ENCODE assay signal across 8 cellular contexts in genomic region chr19:55160128-55160985, GRCh38. TPM values are rescaled to one million over a fixed set of nuclear protein-coding genes. Genes with fewer than 3 reads are reported as not detected.
DNase-seq lines count a peak whose midpoint lies in the region; ATAC-seq, FAIRE-seq and TF ChIP-seq lines count a peak whose summit lies in the region.

No MANE protein-coding gene starts in this region.

- peaks cover 7% of the 10 kb centered on the region for H3K4me1 Mint-ChIP-seq in activated T-cell treated with anti-CD3 and anti-CD28 coated beads, Interleukin-2, amount 50 U/mL, for 72 hours (ENCODE audit: low read depth)
- peaks cover 6% of the 10 kb centered on the region for H3K4me1 Mint-ChIP-seq in neural crest cell

- no peaks in the 10 kb centered on the region for H3K9me3 Mint-ChIP-seq in activated T-cell treated with anti-CD3 and anti-CD28 coated beads, Interleukin-2, amount 50 U/mL, for 72 hours
- H3K9me3 Mint-ChIP-seq in neural crest cell = no peaks in the 10 kb centered on the region

- FAIRE-seq in GM19239 (lab: Jason Lieb, UNC) = peak; percentile 89

- no peak overlapping the region for H3K4me3 ChIP-seq in MM.1S (ENCODE audit: low read length)
- no peak overlapping the region for H3K4me3 ChIP-seq in fibroblast of lung (replicated peaks in 1 of 4; ENCODE audit: control extremely low read depth in 1 of 4, insufficient read depth in 1 of 4, low read depth in 3 of 4, low read length in 4 of 4)

- TF ChIP-seq CTCF in MM.1S (IDR thresholded peaks at IDR 0.05; ENCODE audit: low read length) (peak; percentile 94), RWPE1 (conservative IDR thresholded peaks at IDR 0.05; ENCODE audit: low read depth) (peak; percentile 97), fibroblast of lung (conservative IDR thresholded peaks at IDR 0.05 in 1 of 2, IDR thresholded peaks at IDR 0.05 in 1 of 2; ENCODE audit: low read depth in 1 of 2, low read length in 2 of 2) (peak; percentile 70 to 80), neural crest cell (conservative IDR thresholded peaks at IDR 0.05) (peak; percentile 92)

- POLR2A ChIA-PET in RWPE1 (lab: Yijun Ruan, JAX; ENCODE audit: low non-redundant PET) = interaction anchor here (0.5 to 1.5 kb wide), 3 partner anchors 19 to 156 kb away, joined by 3 to 5 read pairs (median 3); no protein-coding TSS in a partner anchor

- no peaks in the 10 kb centered on the region for H3K9me2 ChIP-seq in MM.1S (replicated peaks; ENCODE audit: insufficient read depth, low read length)

- H3K4me1 ChIP-seq in MM.1S (ENCODE audit: low read length) (no peaks in the 10 kb centered on the region), fibroblast of lung (ENCODE audit: control insufficient read depth, extremely low read depth, insufficient read depth, low read length) (peaks cover 6% of the 10 kb centered on the region)

- H3K9me3 ChIP-seq in MM.1S (replicated peaks; ENCODE audit: insufficient read depth, low read length) (no peaks in the 10 kb centered on the region), fibroblast of lung (ENCODE audit: control insufficient read depth, insufficient read depth, low read depth, low read length) (no peaks in the 10 kb centered on the region)

- peak; percentile 85 for DNase-seq in ACHN
- peak; percentile 98 for DNase-seq in GM19239 (ENCODE audit: insufficient read length, low spot score)
- DNase-seq in MM.1S = peak; percentile 85
- DNase-seq in RWPE1 (ENCODE audit: low spot score) = peak; percentile 97
- peak; percentile 94 to 95 for DNase-seq in activated T-cell treated with anti-CD3 and anti-CD28 coated beads, Interleukin-2, amount 50 U/mL, for 72 hours
- peak; percentile 51 to 80 for DNase-seq in fibroblast of lung (ENCODE audit: low read depth in 2 of 2)
- DNase-seq in neural crest cell (ENCODE audit: low read depth, low spot score) = peak; percentile 87
- DNase-seq in stromal cell of bone marrow (ENCODE audit: low read depth) = peak; percentile 59

- H4K20me1 ChIP-seq in MM.1S (ENCODE audit: insufficient read depth, low read length) (no peaks in the 10 kb centered on the region), fibroblast of lung (ENCODE audit: control insufficient read depth, extremely low read depth, insufficient read depth, low read length) (no peaks in the 10 kb centered on the region)

- no peaks in the 10 kb centered on the region for H3F3A ChIP-seq in MM.1S (ENCODE audit: insufficient read depth, low read length)

- H3K79me2 ChIP-seq in MM.1S (ENCODE audit: low read length) (no peaks in the 10 kb centered on the region), fibroblast of lung (ENCODE audit: control insufficient read depth, insufficient read depth, low read length) (no peaks in the 10 kb centered on the region)

- H3K27me3 ChIP-seq in MM.1S (replicated peaks; ENCODE audit: insufficient read depth, low read length) (peaks cover 62% of the 10 kb centered on the region), fibroblast of lung (ENCODE audit: control insufficient read depth, insufficient read depth, low read length) (peaks cover 11% of the 10 kb centered on the region)

- H3K4me3 Mint-ChIP-seq in activated T-cell treated with anti-CD3 and anti-CD28 coated beads, Interleukin-2, amount 50 U/mL, for 72 hours = peak overlapping the region; percentile 46 to 48
- no peak overlapping the region for H3K4me3 Mint-ChIP-seq in neural crest cell

- in situ Hi-C loops in ACHN (cut with HindIII; ENCODE audit: low pct_ligation_motif_present, low pct_unique_long_range_greater_than_20kb, low sequenced_read_pairs) = no loop called here

- peak; percentile 95 to 96 for ATAC-seq in activated T-cell treated with anti-CD3 and anti-CD28 coated beads, Interleukin-2, amount 50 U/mL, for 72 hours (replicated peaks in 1 of 2)

- H2AFZ ChIP-seq in MM.1S (ENCODE audit: low read length) (no peak overlapping the region), fibroblast of lung (ENCODE audit: low read length) (no peak overlapping the region)

- H3K36me3 ChIP-seq in MM.1S (replicated peaks; ENCODE audit: insufficient read depth, low read length) (no peaks in the 10 kb centered on the region), fibroblast of lung (ENCODE audit: control insufficient read depth, insufficient read depth, low read length) (no peaks in the 10 kb centered on the region)

- H3K27ac ChIP-seq in MM.1S (ENCODE audit: low read length) (no peak overlapping the region), RWPE1 (peak overlapping the region; percentile 97), fibroblast of lung (ENCODE audit: insufficient read depth, low read length) (no peak overlapping the region)

- H3K9ac ChIP-seq in MM.1S (ENCODE audit: low read length) = no peak overlapping the region
- H3K9ac ChIP-seq in fibroblast of lung (ENCODE audit: insufficient read depth, low read length) = no peak overlapping the region

- H3K36me3 Mint-ChIP-seq in activated T-cell treated with anti-CD3 and anti-CD28 coated beads, Interleukin-2, amount 50 U/mL, for 72 hours (ENCODE audit: insufficient read depth in 2 of 2) = no peaks in the 10 kb centered on the region
- no peaks in the 10 kb centered on the region for H3K36me3 Mint-ChIP-seq in neural crest cell (ENCODE audit: low read depth)

- H3K4me2 ChIP-seq in MM.1S (ENCODE audit: low read depth, low read length) (no peak overlapping the region), fibroblast of lung (ENCODE audit: extremely low read depth, insufficient read depth, low read length) (no peak overlapping the region)

- peaks cover 42% of the 10 kb centered on the region for H3K27me3 Mint-ChIP-seq in activated T-cell treated with anti-CD3 and anti-CD28 coated beads, Interleukin-2, amount 50 U/mL, for 72 hours (ENCODE audit: low read depth)
- H3K27me3 Mint-ChIP-seq in neural crest cell (ENCODE audit: low read depth) = peaks cover 46% of the 10 kb centered on the region

- H3K27ac Mint-ChIP-seq in activated T-cell treated with anti-CD3 and anti-CD28 coated beads, Interleukin-2, amount 50 U/mL, for 72 hours = no peak overlapping the region
- no peak overlapping the region for H3K27ac Mint-ChIP-seq in neural crest cell (ENCODE audit: unreplicated experiment)

- CTCF ChIA-PET in RWPE1 (lab: Yijun Ruan, JAX) = interaction anchor here (0.5 to 3.6 kb wide), 16 partner anchors 9 to 867 kb away, joined by 3 to 31 read pairs (median 4); partner anchors contain the start of genes IL11 and SYT5

RNA-seq across cellular contexts. Expression of gene TNNI3, which starts 2.8 kb away (rescaled TPM):
- under 1 TPM in 1 of 2 donors, not detected in 1; 0.91 TPM for total RNA-seq in activated T-cell treated with anti-CD3 and anti-CD28 coated beads, Interleukin-2, amount 50 U/mL, for 72 hours
- total RNA-seq in fibroblast of lung = not detected in 2 replicates
- polyA plus RNA-seq in fibroblast of lung = not detected in 2 replicates
- not detected in 2 replicates for polyA plus RNA-seq in fibroblast of lung (2012)
- polyA minus RNA-seq in fibroblast of lung (ENCODE audit: low replicate concordance) = not detected in 2 replicates
- 5.4 and 6.5 TPM in 2 replicates for total RNA-seq in neural crest cell

RNA-seq across cellular contexts. Expression of gene DNAAF3, which starts 6.1 kb away (rescaled TPM):
- under 1 TPM; 0.46 TPM for total RNA-seq in activated T-cell treated with anti-CD3 and anti-CD28 coated beads, Interleukin-2, amount 50 U/mL, for 72 hours
- total RNA-seq in fibroblast of lung (under 0.01 and 0.17 TPM in 2 replicates), neural crest cell (9.5 and 10.4 TPM in 2 replicates)
- 0.16 and 0.18 TPM in 2 replicates for polyA plus RNA-seq in fibroblast of lung
- 0.33 and 0.35 TPM in 2 replicates for polyA plus RNA-seq in fibroblast of lung (2012)
- not detected in 2 replicates for polyA minus RNA-seq in fibroblast of lung (ENCODE audit: low replicate concordance)

RNA-seq across cellular contexts. Expression of gene TNNT1, which starts 11.4 kb away (rescaled TPM):
- total RNA-seq in activated T-cell treated with anti-CD3 and anti-CD28 coated beads, Interleukin-2, amount 50 U/mL, for 72 hours = 1 to 10 TPM in 1 of 2 donors, under 1 TPM in 1; 0.49 to 1.3 TPM
- total RNA-seq in fibroblast of lung (7.4 and 10.4 TPM in 2 replicates), neural crest cell (1.1 TPM in 1 of 2 replicates, not detected in the other)
- 1.4 and 1.7 TPM in 2 replicates for polyA plus RNA-seq in fibroblast of lung
- polyA plus RNA-seq in fibroblast of lung (2012) = 3.3 and 3.9 TPM in 2 replicates
- not detected in 2 replicates for polyA minus RNA-seq in fibroblast of lung (ENCODE audit: low replicate concordance)

RNA-seq across cellular contexts. Expression of gene SYT5, which starts 19.7 kb away (rescaled TPM):
- total RNA-seq in activated T-cell treated with anti-CD3 and anti-CD28 coated beads, Interleukin-2, amount 50 U/mL, for 72 hours = 1 to 10 TPM in 1 of 2 donors, under 1 TPM in 1; 0.44 to 1.9 TPM
- total RNA-seq in fibroblast of lung (0.50 TPM in 1 of 2 replicates, not detected in the other), neural crest cell (3.5 and 4.3 TPM in 2 replicates)
- polyA plus RNA-seq in fibroblast of lung = 0.05 and 0.08 TPM in 2 replicates
- polyA plus RNA-seq in fibroblast of lung (2012) = 0.22 and 0.26 TPM in 2 replicates
- polyA minus RNA-seq in fibroblast of lung (ENCODE audit: low replicate concordance) = not detected in 2 replicates

RNA-seq across cellular contexts. Expression of gene PPP1R12C, which starts 42.9 kb away (rescaled TPM):
- total RNA-seq in activated T-cell treated with anti-CD3 and anti-CD28 coated beads, Interleukin-2, amount 50 U/mL, for 72 hours = 10 to 100 TPM; 65.7 to 71.6 TPM
- 25.2 and 32.9 TPM in 2 replicates for total RNA-seq in fibroblast of lung
- polyA plus RNA-seq in fibroblast of lung = 26.0 and 27.6 TPM in 2 replicates
- 58.8 and 65.4 TPM in 2 replicates for polyA plus RNA-seq in fibroblast of lung (2012)
- 27.4 and 31.8 TPM in 2 replicates for polyA minus RNA-seq in fibroblast of lung (ENCODE audit: low replicate concordance)
- 107 and 108 TPM in 2 replicates for total RNA-seq in neural crest cell
